In genomic region chr20:10898555-10898954, GRCh38 we compare ENCODE assay signal across 20 cellular contexts.
"Had no signal": no experiment of that assay in that cellular context is flagged by ENCODE, and none has a peak within 500 bp of the region (broad histone marks: within the 10 kb centered on the region; RNA-seq: fewer than 3 reads in every experiment).

No MANE protein-coding gene starts in this region.

- H3K36me3 ChIP-seq: esophagus squamous epithelium, stomach had no signal

- H3K4me2 ChIP-seq: hepatocyte had no signal

- H3K4me1 Mint-ChIP-seq: activated CD4-positive, alpha-beta T cell treated with anti-CD3 and anti-CD28 coated beads, Interleukin-2, amount 10 ng/mL, durations not matched to agents 7 days and 5 days; stimulated activated effector memory CD8-positive, alpha-beta T cell treated with anti-CD3 and anti-CD28 coated beads, Interleukin-12 subunit alpha, Interleukin-12 subunit beta, amount 100 ng/mL, for 72 hours had no signal

- H3K4me3 ChIP-seq: esophagus squamous epithelium, hepatocyte, stomach, testis had no signal

- H3K4me3 Mint-ChIP-seq: activated CD4-positive, alpha-beta T cell treated with anti-CD3 and anti-CD28 coated beads, Interleukin-2, amount 10 ng/mL, durations not matched to agents 7 days and 5 days; activated CD8-positive, alpha-beta T cell treated with anti-CD3 and anti-CD28 coated beads, Interleukin-2, amount 10 ng/mL, durations not matched to agents 7 days and 5 days; activated T-cell treated with anti-CD3 and anti-CD28 coated beads, Interleukin-2, amount 50 U/mL, for 24 hours; dendritic cell treated with granulocyte-macrophage colony-stimulating factor and Interleukin-4, amounts not matched to agents 40 ng/mL and 50 ng/mL, for 4 days; neural crest cell; stimulated activated effector memory CD8-positive, alpha-beta T cell treated with anti-CD3 and anti-CD28 coated beads, Interleukin-12 subunit alpha, Interleukin-12 subunit beta, amount 100 ng/mL, for 72 hours; T-helper 1 cell treated with Interleukin-12 subunit alpha and Interleukin-12 subunit beta and Interleukin-4 antibody, amounts not matched to agents 30 μg/mL and 1 μg/mL, for 36 hours; type B pancreatic cell had no signal

- H3K27ac ChIP-seq: esophagus squamous epithelium, hepatocyte, stomach, testis had no signal

- H3K9me3 ChIP-seq: esophagus squamous epithelium, stomach, testis had no signal

- H3K27me3 ChIP-seq: esophagus squamous epithelium, hepatocyte, stomach, testis had no signal

- H3K79me2 ChIP-seq: hepatocyte had no signal

- DNase-seq: activated CD4-positive, alpha-beta T cell treated with anti-CD3 and anti-CD28 coated beads, Interleukin-2, amount 10 ng/mL, durations not matched to agents 7 days and 5 days; activated CD8-positive, alpha-beta T cell treated with anti-CD3 and anti-CD28 coated beads, Interleukin-2, amount 10 ng/mL, durations not matched to agents 7 days and 5 days; activated naive CD4-positive, alpha-beta T cell treated with Interleukin-2 at 50 U/mL for 16 hours; activated T-cell treated with anti-CD3 and anti-CD28 coated beads, Interleukin-2, amount 50 U/mL, for 24 hours; anterior cingulate cortex; effector CD8-positive, alpha-beta T cell; esophagus squamous epithelium; islet precursor cell; retina; stimulated activated CD4-positive, alpha-beta T cell treated with anti-CD3 and anti-CD28 coated beads, Interleukin-4, amount 100 ng/mL, for 24 hours; stomach; testis had no signal

- ATAC-seq: activated CD4-positive, CD25-positive, alpha-beta regulatory T cell treated with anti-CD3 and anti-CD28 coated beads, Interleukin-2, amount 50 U/mL, for 24 hours; activated CD8-positive, alpha-beta T cell treated with anti-CD3 and anti-CD28 coated beads, Interleukin-2, amount 10 ng/mL, durations not matched to agents 7 days and 5 days; stimulated activated effector memory CD8-positive, alpha-beta T cell treated with anti-CD3 and anti-CD28 coated beads, Interleukin-12 subunit alpha, Interleukin-12 subunit beta, amount 100 ng/mL, for 72 hours had no signal

- H3K27me3 Mint-ChIP-seq: activated CD4-positive, alpha-beta T cell treated with anti-CD3 and anti-CD28 coated beads, Interleukin-2, amount 10 ng/mL, durations not matched to agents 7 days and 5 days; activated T-cell treated with anti-CD3 and anti-CD28 coated beads, Interleukin-2, amount 50 U/mL, for 24 hours had no signal

- H3K4me1 ChIP-seq: testis had no signal

- H3K27ac Mint-ChIP-seq: activated CD4-positive, alpha-beta T cell treated with anti-CD3 and anti-CD28 coated beads, Interleukin-2, amount 10 ng/mL, durations not matched to agents 7 days and 5 days; activated CD8-positive, alpha-beta T cell treated with anti-CD3 and anti-CD28 coated beads, Interleukin-2, amount 10 ng/mL, durations not matched to agents 7 days and 5 days; activated T-cell treated with anti-CD3 and anti-CD28 coated beads, Interleukin-2, amount 50 U/mL, for 24 hours; activated T-helper 2 cell treated with anti-CD3 and anti-CD28 coated beads, Interferon-gamma antibody, Interleukin-2, Interleukin-4, amounts not matched to agents 10 μg/mL and 5 μg/mL and 100 μg/mL, durations not matched to agents 14 hours and 24 hours and 36 hours; dendritic cell treated with granulocyte-macrophage colony-stimulating factor and Interleukin-4, amounts not matched to agents 40 ng/mL and 50 ng/mL, for 4 days; stimulated activated effector memory CD8-positive, alpha-beta T cell treated with anti-CD3 and anti-CD28 coated beads, Interleukin-12 subunit alpha, Interleukin-12 subunit beta, amount 100 ng/mL, for 72 hours; T-helper 1 cell treated with Interleukin-12 subunit alpha and Interleukin-12 subunit beta and Interleukin-4 antibody, amounts not matched to agents 30 μg/mL and 1 μg/mL, for 36 hours; type B pancreatic cell had no signal

- H2AFZ ChIP-seq: hepatocyte had no signal

- H3K36me3 Mint-ChIP-seq: stimulated activated effector memory CD8-positive, alpha-beta T cell treated with anti-CD3 and anti-CD28 coated beads, Interleukin-12 subunit alpha, Interleukin-12 subunit beta, amount 100 ng/mL, for 72 hours; type B pancreatic cell had no signal

- H3K9me3 Mint-ChIP-seq: activated CD4-positive, alpha-beta T cell treated with anti-CD3 and anti-CD28 coated beads, Interleukin-2, amount 10 ng/mL, durations not matched to agents 7 days and 5 days; activated T-cell treated with anti-CD3 and anti-CD28 coated beads, Interleukin-2, amount 50 U/mL, for 24 hours; dendritic cell treated with granulocyte-macrophage colony-stimulating factor and Interleukin-4, amounts not matched to agents 40 ng/mL and 50 ng/mL, for 4 days; type B pancreatic cell had no signal
